ENCODE assay signal across 10 cellular contexts in the genomic region with DNA sequence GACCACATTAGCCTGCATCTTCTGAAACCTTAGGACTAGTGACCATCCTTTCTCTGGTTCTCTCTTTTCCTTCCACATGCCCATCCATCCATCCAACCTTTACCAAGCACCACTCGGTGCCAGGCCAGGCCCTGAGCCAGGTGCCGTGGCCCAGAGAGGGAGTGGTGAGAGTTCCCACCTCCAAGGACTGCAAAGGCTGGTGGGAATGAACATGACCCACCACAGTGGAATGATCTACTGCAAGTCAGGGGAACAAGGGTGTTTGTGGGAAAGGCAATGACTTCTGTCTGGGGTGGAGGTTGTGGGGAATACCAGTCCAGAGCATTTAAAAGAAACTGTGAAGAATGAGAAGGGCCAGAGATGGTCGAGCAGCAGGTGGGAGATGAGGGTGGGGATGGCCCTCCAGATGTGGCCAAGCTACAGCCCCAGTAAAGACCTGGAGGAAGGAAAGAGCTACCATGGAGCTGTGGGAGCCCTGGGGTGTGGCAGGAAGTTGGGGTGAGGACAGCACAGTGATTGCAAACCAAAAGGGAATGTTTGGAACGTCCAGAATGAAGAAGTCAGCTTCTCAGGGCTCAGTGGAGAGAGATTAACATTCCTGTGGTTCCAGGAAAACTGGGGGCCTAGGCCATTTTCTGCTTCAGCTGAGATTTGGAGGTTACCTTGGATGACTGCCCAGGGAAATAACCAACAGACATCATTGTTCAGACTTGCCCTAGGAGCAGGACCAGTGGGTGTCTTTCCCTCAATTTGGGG. TPM values are rescaled to one million over a fixed set of nuclear protein-coding genes. Genes with fewer than 3 reads are reported as not detected.
DNase-seq lines count a peak whose midpoint lies in the region; ATAC-seq and TF ChIP-seq lines count a peak whose summit lies in the region.
"Had no signal": no experiment of that assay in that cellular context is flagged by ENCODE, and none has a peak within 500 bp of the region (broad histone marks: within the 10 kb centered on the region; RNA-seq: fewer than 3 reads in every experiment).

No MANE protein-coding gene starts in this region.

- no peak overlapping the region for H3K4me3 ChIP-seq in RWPE2 (ENCODE audit: severe bottlenecking)
- no peak overlapping the region for H3K4me3 ChIP-seq in fibroblast of lung (replicated peaks in 1 of 4; ENCODE audit: control extremely low read depth in 1 of 4, insufficient read depth in 1 of 4, low read depth in 3 of 4, low read length in 4 of 4)
- H3K4me3 ChIP-seq in smooth muscle cell, result no peak overlapping the region
- H3K4me3 ChIP-seq: uterus had no signal

- peak; percentile 94 for ATAC-seq in RWPE2 (ENCODE audit: low read depth)
- ATAC-seq in activated CD8-positive, alpha-beta memory T cell treated with anti-CD3 and anti-CD28 coated beads, Interleukin-2, amount 10 ng/mL, durations not matched to agents 7 days and 5 days, result no peak
- no peak for ATAC-seq in stimulated activated naive CD8-positive, alpha-beta T cell treated with anti-CD3 and anti-CD28 coated beads, Interleukin-15, amount 100 ng/mL, for 72 hours
- ATAC-seq: activated CD8-positive, alpha-beta T cell treated with anti-CD3 and anti-CD28 coated beads, Interleukin-2, amount 10 ng/mL, durations not matched to agents 7 days and 5 days had no signal

- H2AFZ ChIP-seq in fibroblast of lung (ENCODE audit: low read length), result no peak overlapping the region
- H2AFZ ChIP-seq in smooth muscle cell (ENCODE audit: low read depth), result peak overlapping the region; percentile 29

- H3K9me3 ChIP-seq in RWPE2 (ENCODE audit: severe bottlenecking) (no peaks in the 10 kb centered on the region), fibroblast of lung (ENCODE audit: control insufficient read depth, insufficient read depth, low read depth, low read length) (no peaks in the 10 kb centered on the region), smooth muscle cell (replicated peaks; ENCODE audit: low read depth) (no peaks in the 10 kb centered on the region)
- H3K9me3 ChIP-seq: uterus had no signal

- H3K27me3 Mint-ChIP-seq in activated CD8-positive, alpha-beta memory T cell treated with anti-CD3 and anti-CD28 coated beads, Interleukin-2, amount 10 ng/mL, durations not matched to agents 7 days and 5 days, result no peaks in the 10 kb centered on the region
- H3K27me3 Mint-ChIP-seq in stimulated activated naive CD8-positive, alpha-beta T cell treated with anti-CD3 and anti-CD28 coated beads, Interleukin-15, amount 100 ng/mL, for 72 hours, result no peaks in the 10 kb centered on the region
- peaks cover 0 to under 1% (median 0%) of the 10 kb centered on the region in 3 donors for H3K27me3 Mint-ChIP-seq in immature natural killer cell (ENCODE audit: low read depth in 3 of 3)

- no peaks in the 10 kb centered on the region for H3K9me3 Mint-ChIP-seq in activated CD8-positive, alpha-beta memory T cell treated with anti-CD3 and anti-CD28 coated beads, Interleukin-2, amount 10 ng/mL, durations not matched to agents 7 days and 5 days (ENCODE audit: low read depth)
- no peaks in the 10 kb centered on the region for H3K9me3 Mint-ChIP-seq in stimulated activated naive CD8-positive, alpha-beta T cell treated with anti-CD3 and anti-CD28 coated beads, Interleukin-15, amount 100 ng/mL, for 72 hours
- H3K9me3 Mint-ChIP-seq in immature natural killer cell, result no peaks in the 10 kb centered on the region

- peaks cover 4% of the 10 kb centered on the region for H3K4me1 Mint-ChIP-seq in activated CD8-positive, alpha-beta memory T cell treated with anti-CD3 and anti-CD28 coated beads, Interleukin-2, amount 10 ng/mL, durations not matched to agents 7 days and 5 days
- H3K4me1 Mint-ChIP-seq in stimulated activated naive CD8-positive, alpha-beta T cell treated with anti-CD3 and anti-CD28 coated beads, Interleukin-15, amount 100 ng/mL, for 72 hours, result no peaks in the 10 kb centered on the region
- H3K4me1 Mint-ChIP-seq in immature natural killer cell, result no peaks in the 10 kb centered on the region

- no peaks in the 10 kb centered on the region for H3K36me3 Mint-ChIP-seq in activated CD8-positive, alpha-beta memory T cell treated with anti-CD3 and anti-CD28 coated beads, Interleukin-2, amount 10 ng/mL, durations not matched to agents 7 days and 5 days
- peaks cover 18 to 36% (median 33%) of the 10 kb centered on the region in 3 donors for H3K36me3 Mint-ChIP-seq in immature natural killer cell

- H3K9ac ChIP-seq in fibroblast of lung (ENCODE audit: insufficient read depth, low read length) (no peak overlapping the region), smooth muscle cell (ENCODE audit: low read depth) (peak overlapping the region; percentile 44)

- H3K27ac ChIP-seq in RWPE2 (ENCODE audit: poor library complexity, severe bottlenecking), result peak overlapping the region; percentile 99
- H3K27ac ChIP-seq in fibroblast of lung (ENCODE audit: insufficient read depth, low read length), result peak overlapping the region; percentile 90
- H3K27ac ChIP-seq in smooth muscle cell (ENCODE audit: low read depth), result peak overlapping the region; percentile 78
- H3K27ac ChIP-seq: uterus had no signal

- DNase-seq in GM03348 (ENCODE audit: low spot score) (peak; percentile 95), RWPE2 (ENCODE audit: low spot score) (peak; percentile 90), fibroblast of lung (ENCODE audit: low read depth in 2 of 2) (peak; percentile 91 to 100), smooth muscle cell (lab: John Stamatoyannopoulos, UW; ENCODE audit: unreplicated experiment) (no peak), immature natural killer cell (no peak)
- DNase-seq in activated CD8-positive, alpha-beta memory T cell treated with anti-CD3 and anti-CD28 coated beads, Interleukin-2, amount 10 ng/mL, durations not matched to agents 7 days and 5 days, result no peak
- no peak for DNase-seq in stimulated activated naive CD8-positive, alpha-beta T cell treated with anti-CD3 and anti-CD28 coated beads, Interleukin-15, amount 100 ng/mL, for 72 hours
- no peak for DNase-seq in effector CD4-positive, alpha-beta T cell
- DNase-seq: activated CD8-positive, alpha-beta T cell treated with anti-CD3 and anti-CD28 coated beads, Interleukin-2, amount 10 ng/mL, durations not matched to agents 7 days and 5 days; uterus had no signal

- H3F3A ChIP-seq in smooth muscle cell (ENCODE audit: low read depth), result no peaks in the 10 kb centered on the region

- no peak overlapping the region for H3K4me2 ChIP-seq in fibroblast of lung (ENCODE audit: extremely low read depth, insufficient read depth, low read length)
- H3K4me2 ChIP-seq in smooth muscle cell, result peak overlapping the region; percentile 68

- no peak overlapping the region for H3K4me3 Mint-ChIP-seq in activated CD8-positive, alpha-beta memory T cell treated with anti-CD3 and anti-CD28 coated beads, Interleukin-2, amount 10 ng/mL, durations not matched to agents 7 days and 5 days
- no peak overlapping the region for H3K4me3 Mint-ChIP-seq in stimulated activated naive CD8-positive, alpha-beta T cell treated with anti-CD3 and anti-CD28 coated beads, Interleukin-15, amount 100 ng/mL, for 72 hours
- no peak overlapping the region for H3K4me3 Mint-ChIP-seq in immature natural killer cell
- H3K4me3 Mint-ChIP-seq: activated CD8-positive, alpha-beta T cell treated with anti-CD3 and anti-CD28 coated beads, Interleukin-2, amount 10 ng/mL, durations not matched to agents 7 days and 5 days had no signal

- H4K20me1 ChIP-seq in fibroblast of lung (ENCODE audit: control insufficient read depth, extremely low read depth, insufficient read depth, low read length), result no peaks in the 10 kb centered on the region
- H4K20me1 ChIP-seq in smooth muscle cell (ENCODE audit: low read depth), result no peaks in the 10 kb centered on the region

- H3K36me3 ChIP-seq in RWPE2 (ENCODE audit: low read depth), result peaks cover 90% of the 10 kb centered on the region
- peaks cover 9% of the 10 kb centered on the region for H3K36me3 ChIP-seq in fibroblast of lung (ENCODE audit: control insufficient read depth, insufficient read depth, low read length)
- H3K36me3 ChIP-seq in smooth muscle cell (ENCODE audit: low read depth), result no peaks in the 10 kb centered on the region
- H3K36me3 ChIP-seq: uterus had no signal

- WGBS in smooth muscle cell (ENCODE audit: low lambda C conversion rate), result 51% methylated on average over 4 of the region's 4 CpGs

- H3K27ac Mint-ChIP-seq in activated CD8-positive, alpha-beta memory T cell treated with anti-CD3 and anti-CD28 coated beads, Interleukin-2, amount 10 ng/mL, durations not matched to agents 7 days and 5 days, result no peak overlapping the region
- H3K27ac Mint-ChIP-seq in stimulated activated naive CD8-positive, alpha-beta T cell treated with anti-CD3 and anti-CD28 coated beads, Interleukin-15, amount 100 ng/mL, for 72 hours, result peak overlapping the region in 1 of 2 donors; percentile 57
- peak overlapping the region in 1 of 6 donors; percentile 42 for H3K27ac Mint-ChIP-seq in immature natural killer cell
- H3K27ac Mint-ChIP-seq: activated CD8-positive, alpha-beta T cell treated with anti-CD3 and anti-CD28 coated beads, Interleukin-2, amount 10 ng/mL, durations not matched to agents 7 days and 5 days had no signal

- H3K27me3 ChIP-seq in RWPE2 (ENCODE audit: insufficient read depth, poor library complexity, severe bottlenecking), result no peaks in the 10 kb centered on the region
- H3K27me3 ChIP-seq in fibroblast of lung (ENCODE audit: control insufficient read depth, insufficient read depth, low read length), result no peaks in the 10 kb centered on the region
- H3K27me3 ChIP-seq in smooth muscle cell (ENCODE audit: low read depth), result no peaks in the 10 kb centered on the region
- H3K27me3 ChIP-seq: uterus had no signal

- no peak for TF ChIP-seq CTCF in RWPE2 (IDR thresholded peaks at IDR 0.05; ENCODE audit: poor library complexity, severe bottlenecking)
- TF ChIP-seq CTCF in fibroblast of lung (conservative IDR thresholded peaks at IDR 0.05 in 1 of 2, IDR thresholded peaks at IDR 0.05 in 1 of 2; ENCODE audit: low read depth in 1 of 2, low read length in 2 of 2), result no peak
- no peak for TF ChIP-seq CTCF in smooth muscle cell (IDR thresholded peaks at IDR 0.05; ENCODE audit: borderline replicate concordance, insufficient read depth, poor library complexity, severe bottlenecking)

- H3K79me2 ChIP-seq in fibroblast of lung (ENCODE audit: control insufficient read depth, insufficient read depth, low read length) (no peaks in the 10 kb centered on the region), smooth muscle cell (ENCODE audit: low read depth) (no peaks in the 10 kb centered on the region)

- CTCF ChIA-PET in activated CD8-positive, alpha-beta memory T cell treated with anti-CD3 and anti-CD28 coated beads, Interleukin-2, amount 10 ng/mL, durations not matched to agents 7 days and 5 days (lab: Charles Lee), result no interaction called here

- H3K4me1 ChIP-seq in RWPE2 (ENCODE audit: insufficient read depth, poor library complexity, severe bottlenecking) (peaks cover 53% of the 10 kb centered on the region), fibroblast of lung (ENCODE audit: control insufficient read depth, extremely low read depth, insufficient read depth, low read length) (peaks cover 28% of the 10 kb centered on the region), smooth muscle cell (ENCODE audit: low read depth) (peaks cover 14% of the 10 kb centered on the region)
- H3K4me1 ChIP-seq: uterus had no signal

RNA-seq across cellular contexts. Expression of gene CORO2A, which starts 30.6 kb away (rescaled TPM):
- total RNA-seq in fibroblast of lung (under 0.01 and 0.50 TPM in 2 replicates), smooth muscle cell (5.8 and 6.0 TPM in 2 replicates)
- polyA plus RNA-seq in fibroblast of lung (0.11 and 0.26 TPM in 2 replicates), smooth muscle cell (4.7 and 6.8 TPM in 2 replicates), immature natural killer cell (1 to 10 TPM; 1.6 to 2.5 (median 2.1) TPM)
- 0.15 and 0.24 TPM in 2 replicates for polyA plus RNA-seq in fibroblast of lung (2012)
- polyA minus RNA-seq in fibroblast of lung (ENCODE audit: low replicate concordance), result 0.67 TPM in 1 of 2 replicates, not detected in the other
- 10 to 100 TPM in 1 of 2 experiments, 1 to 10 TPM in 1; 6.2 to 11.5 TPM for total RNA-seq in activated CD8-positive, alpha-beta memory T cell treated with anti-CD3 and anti-CD28 coated beads, Interleukin-2, amount 10 ng/mL, durations not matched to agents 7 days and 5 days

RNA-seq across cellular contexts. Expression of gene TBC1D2, which starts 32.4 kb away (rescaled TPM):
- total RNA-seq in fibroblast of lung, result 8.2 and 24.9 TPM in 2 replicates
- 7.5 and 10.3 TPM in 2 replicates for polyA plus RNA-seq in fibroblast of lung
- polyA plus RNA-seq in fibroblast of lung (2012), result 12.0 and 17.0 TPM in 2 replicates
- 18.5 and 23.9 TPM in 2 replicates for polyA minus RNA-seq in fibroblast of lung (ENCODE audit: low replicate concordance)
- total RNA-seq in smooth muscle cell, result 7.7 and 9.3 TPM in 2 replicates
- 8.6 and 14.1 TPM in 2 replicates for polyA plus RNA-seq in smooth muscle cell
- total RNA-seq in activated CD8-positive, alpha-beta memory T cell treated with anti-CD3 and anti-CD28 coated beads, Interleukin-2, amount 10 ng/mL, durations not matched to agents 7 days and 5 days, result 1 to 10 TPM; 2.7 to 5.0 TPM
- 1 to 10 TPM; 1.4 to 5.6 (median 1.8) TPM for polyA plus RNA-seq in immature natural killer cell

Comparison
In these comparisons a context has a peak if more than half of its experiments do, and no peak if none do; other contexts are left out.
1. DNase-seq: peak in GM03348 (single experiment), RWPE2 (single experiment) and fibroblast of lung (2 of 2); none in smooth muscle cell (single experiment), activated CD8-positive, alpha-beta memory T cell treated with anti-CD3 and anti-CD28 coated beads, Interleukin-2, amount 10 ng/mL, durations not matched to agents 7 days and 5 days (single experiment), stimulated activated naive CD8-positive, alpha-beta T cell treated with anti-CD3 and anti-CD28 coated beads, Interleukin-15, amount 100 ng/mL, for 72 hours (0 of 2), effector CD4-positive, alpha-beta T cell (single experiment) and immature natural killer cell (0 of 3).
2. Peak in every context shown above with its lines, with median percentiles within 50 percentile points of each other: H3K27ac ChIP-seq.